ENCODE assay signal across 8 cellular contexts in the genomic region with DNA sequence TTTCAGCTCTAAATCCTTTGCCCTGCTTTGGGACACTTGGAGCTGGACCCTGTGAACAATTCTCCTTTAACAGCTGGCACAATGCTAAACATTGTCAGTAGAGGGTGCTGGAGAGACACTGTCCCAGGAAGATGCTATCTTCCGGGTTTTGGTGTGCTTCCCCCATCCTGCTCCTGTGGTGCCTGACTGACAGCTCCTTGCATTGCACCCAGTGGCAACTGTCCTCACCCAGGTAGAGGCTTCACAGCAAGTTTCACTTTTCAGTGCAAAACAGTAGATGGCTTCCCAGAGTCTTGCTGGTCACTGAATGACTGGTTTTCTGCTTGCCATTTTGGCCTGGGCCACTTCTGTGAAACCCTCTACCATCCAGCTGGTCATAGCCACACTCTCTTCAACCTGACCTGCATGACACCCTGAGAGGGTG.
DNase-seq lines count a peak whose midpoint lies in the region; ATAC-seq and TF ChIP-seq lines count a peak whose summit lies in the region.

No MANE protein-coding gene starts in this region.

- H3K27ac ChIP-seq in breast epithelium = no peak overlapping the region
- no peak overlapping the region for H3K27ac ChIP-seq in HL-60 (replicated peaks)
- H3K27ac ChIP-seq in SJCRH30 = no peak overlapping the region

- no peaks in the 10 kb centered on the region for H3K36me3 ChIP-seq in breast epithelium
- no peaks in the 10 kb centered on the region for H3K36me3 ChIP-seq in SJCRH30

- CTCF ChIA-PET in MCF 10A (lab: Yijun Ruan, JAX) = interaction anchor here (0.6 to 2.2 kb wide), 13 partner anchors 10 to 850 kb away, joined by 3 to 7 read pairs (median 3); no protein-coding TSS in a partner anchor

- H3K27me3 ChIP-seq in breast epithelium (no peaks in the 10 kb centered on the region), HL-60 (ENCODE audit: insufficient read depth, poor library complexity, severe bottlenecking) (no peaks in the 10 kb centered on the region), SJCRH30 (no peaks in the 10 kb centered on the region)

- H3K9me3 Mint-ChIP-seq in MCF 10A (ENCODE audit: unreplicated experiment) (no peaks in the 10 kb centered on the region), type B pancreatic cell (no peaks in the 10 kb centered on the region)

- H3K4me1 ChIP-seq in breast epithelium (no peaks in the 10 kb centered on the region), SJCRH30 (no peaks in the 10 kb centered on the region)

- H3K4me3 Mint-ChIP-seq in MCF 10A (ENCODE audit: unreplicated experiment) (no peak overlapping the region), type B pancreatic cell (no peak overlapping the region)

- H3K27ac Mint-ChIP-seq in MCF 10A (ENCODE audit: low read depth, unreplicated experiment) (no peak overlapping the region), type B pancreatic cell (no peak overlapping the region)

- POLR2A ChIA-PET in MCF 10A (lab: Yijun Ruan, JAX) = no interaction called here

- TF ChIP-seq POLR2A in breast epithelium (IDR thresholded peaks at IDR 0.05) = no peak

- no TSS peak for BruUV-seq in MCF 10A (replicated peaks; lab: Mats Ljungman, UMichigan)

- peak; percentile 64 for DNase-seq in MCF 10A (ENCODE audit: unreplicated experiment)
- DNase-seq in breast epithelium (ENCODE audit: low spot score in 2 of 2) = no peak
- DNase-seq in HL-60 (ENCODE audit: low read depth in 1 of 2, low spot score in 1 of 2) = peak; percentile 8 to 61
- peak; percentile 33 to 77 for DNase-seq in SJCRH30
- DNase-seq in foreskin melanocyte = peak; percentile 9
- DNase-seq in type B pancreatic cell (ENCODE audit: extremely low spot score, unreplicated experiment) = no peak
- DNase-seq in hippocampal formation (lab: John Stamatoyannopoulos, UW) = no peak

- intact Hi-C loops in MCF 10A (cut with micrococcal nuclease) = loop anchor here (1.0 to 10.0 kb wide), 4 partner anchors 165 to 851 kb away; no protein-coding TSS in a partner anchor
- intact Hi-C loops in breast epithelium (cut with DNase I; ENCODE audit: low total_unique reads) = loop anchor here (10.0 kb wide), 1 partner anchor 847 kb away; no protein-coding TSS in a partner anchor

- H3K4me3 ChIP-seq in breast epithelium (no peak overlapping the region), HL-60 (replicated peaks; ENCODE audit: insufficient read depth, low read length) (no peak overlapping the region), SJCRH30 (no peak overlapping the region)

- H3K9me3 ChIP-seq in breast epithelium (no peaks in the 10 kb centered on the region), SJCRH30 (replicated peaks) (peaks cover 3% of the 10 kb centered on the region; the same call in 1 of the 2 replicates)

- peaks cover 31% of the 10 kb centered on the region for H3K27me3 Mint-ChIP-seq in MCF 10A (ENCODE audit: insufficient read depth, unreplicated experiment)
- peaks cover 3% of the 10 kb centered on the region for H3K27me3 Mint-ChIP-seq in type B pancreatic cell

- TF ChIP-seq CTCF in MCF 10A (IDR thresholded peaks at IDR 0.05; ENCODE audit: unreplicated experiment) = peak; percentile 56
- peak in 1 of 3 donors; percentile 8 for TF ChIP-seq CTCF in breast epithelium (IDR thresholded peaks at IDR 0.05)
- TF ChIP-seq CTCF in HL-60 (IDR thresholded peaks at IDR 0.05; ENCODE audit: insufficient read depth, low read length) = peak; percentile 77
- TF ChIP-seq CTCF in type B pancreatic cell (conservative IDR thresholded peaks at IDR 0.05) = peak; percentile 80

- H3K36me3 Mint-ChIP-seq in MCF 10A (ENCODE audit: insufficient read depth, unreplicated experiment) (no peaks in the 10 kb centered on the region), type B pancreatic cell (no peaks in the 10 kb centered on the region)

- H3K4me1 Mint-ChIP-seq in MCF 10A (ENCODE audit: insufficient read depth, unreplicated experiment) (no peaks in the 10 kb centered on the region), type B pancreatic cell (ENCODE audit: unreplicated experiment) (no peaks in the 10 kb centered on the region)

- peak; percentile 98 for ATAC-seq in GM21723 (IDR thresholded peaks at IDR 0.05; ENCODE audit: unreplicated experiment)

Comparison
In these comparisons a context has a peak if more than half of its experiments do, and no peak if none do; other contexts are left out.
1. DNase-seq: peak in MCF 10A (single experiment), HL-60 (2 of 2), SJCRH30 (2 of 2) and foreskin melanocyte (single experiment); none in breast epithelium (0 of 2), type B pancreatic cell (single experiment) and hippocampal formation (0 of 2).